In the genomic region with DNA sequence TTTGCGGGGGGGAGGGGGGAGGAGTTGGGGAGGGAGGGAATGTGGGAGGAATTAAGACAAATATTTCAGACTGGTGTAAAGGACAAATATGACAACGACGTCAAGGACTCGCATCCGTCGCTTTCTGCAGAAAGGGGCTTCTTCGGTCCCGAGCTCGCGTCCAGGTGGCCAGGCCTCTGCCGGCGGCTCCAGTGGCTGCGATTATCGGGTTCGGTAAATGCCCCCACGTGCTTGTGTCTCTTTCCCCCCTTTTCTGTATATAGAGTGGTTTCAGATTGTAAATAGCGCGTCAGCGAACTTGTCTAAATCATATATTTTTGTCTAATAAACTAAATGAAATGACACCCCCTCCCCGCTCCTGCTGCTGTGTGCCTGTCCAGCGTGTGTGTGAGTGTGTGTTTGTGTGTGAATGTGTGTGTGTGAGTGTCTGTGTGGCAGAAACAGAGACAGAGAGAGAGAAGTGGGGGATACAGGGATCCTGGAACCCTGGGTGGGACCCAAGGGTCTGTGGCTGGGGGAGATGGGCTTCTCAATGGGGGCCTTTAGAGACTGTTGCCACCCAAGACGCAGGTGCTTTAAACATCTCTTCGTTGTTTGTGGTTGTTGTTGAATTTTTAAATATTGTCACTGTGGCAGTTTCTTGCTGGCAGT, we compare ENCODE assay signal across 1 cellular context.
TF ChIP-seq lines count a peak whose summit lies in the region.

No MANE protein-coding gene starts in this region.

TF ChIP-seq in HepG2, 621 proteins besides CTCF, POLR2A, EP300 and RAD21:
- TF ChIP-seq HNRNPK (IDR thresholded peaks at IDR 0.05; ENCODE audit: low read depth, low read length, poor library complexity, severe bottlenecking) (peak; percentile 22), TEF (CRISPR knock-in tag; IDR thresholded peaks at IDR 0.05) (no peak)
